Comparison of ENCODE assay signal across 8 cellular contexts in genomic region chr6:149746147-149746946, GRCh38.
A peak's percentile ranks its signal among the peaks of the same experiment; 100 is the strongest.
DNase-seq lines count a peak whose midpoint lies in the region; ATAC-seq lines count a peak whose summit lies in the region.

A gene with protein sequence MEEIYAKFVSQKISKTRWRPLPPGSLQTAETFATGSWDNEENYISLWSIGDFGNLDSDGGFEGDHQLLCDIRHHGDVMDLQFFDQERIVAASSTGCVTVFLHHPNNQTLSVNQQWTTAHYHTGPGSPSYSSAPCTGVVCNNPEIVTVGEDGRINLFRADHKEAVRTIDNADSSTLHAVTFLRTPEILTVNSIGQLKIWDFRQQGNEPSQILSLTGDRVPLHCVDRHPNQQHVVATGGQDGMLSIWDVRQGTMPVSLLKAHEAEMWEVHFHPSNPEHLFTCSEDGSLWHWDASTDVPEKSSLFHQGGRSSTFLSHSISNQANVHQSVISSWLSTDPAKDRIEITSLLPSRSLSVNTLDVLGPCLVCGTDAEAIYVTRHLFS (minus strand): TSS chr6:149746529. CDS start chr6:149746495, 34 bp downstream.

- H3K27ac ChIP-seq in skin epidermis: peak within 1 kb of the TSS in 20 of 21 experiments; percentile 40 to 89 (median 77)

- DNase-seq in 8988T (peak; percentile 81), NCI-H2107 (lab: John Stamatoyannopoulos, UW) (peak; percentile 76), UCSD-AML1 (lab: John Stamatoyannopoulos, UW; ENCODE audit: unreplicated experiment) (peak; percentile 88), brain pericyte (ENCODE audit: low read depth, low spot score) (peak; percentile 80)

- peak; percentile 73 for ATAC-seq in GM18517 (IDR thresholded peaks at IDR 0.05; ENCODE audit: unreplicated experiment)
- ATAC-seq in HG03045 (IDR thresholded peaks at IDR 0.05; ENCODE audit: unreplicated experiment): peak; percentile 48

- peaks cover 2% of the 10 kb centered on the region for H3K9me3 ChIP-seq in iPS-18c (ENCODE audit: control insufficient read depth, insufficient read depth, low read length)

- peak within 1 kb of the TSS; percentile 85 for H3K4me3 ChIP-seq in iPS-18c (ENCODE audit: insufficient read depth, low read depth, low read length)
- H3K4me3 ChIP-seq in skin epidermis: peak within 1 kb of the TSS; percentile 57 to 85 (median 77)

Comparison
In these comparisons a context has a peak if more than half of its experiments do, and no peak if none do; other contexts are left out.
1. Peak in every context shown above with its lines: DNase-seq, ATAC-seq, H3K4me3 ChIP-seq and H3K27ac ChIP-seq.